ENCODE assay signal across 16 cellular contexts in genomic region chr21:45080232-45080631, GRCh38. TPM values are rescaled to one million over a fixed set of nuclear protein-coding genes. Genes with fewer than 3 reads are reported as not detected.
A peak's percentile ranks its signal among the peaks of the same experiment; 100 is the strongest.
DNase-seq lines count a peak whose midpoint lies in the region; ATAC-seq and TF ChIP-seq lines count a peak whose summit lies in the region.
"Had no signal": no experiment of that assay in that cellular context is flagged by ENCODE, and none has a peak within 500 bp of the region (broad histone marks: within the 10 kb centered on the region; RNA-seq: fewer than 3 reads in every experiment).

No MANE protein-coding gene starts in this region.

- ATAC-seq in SK-N-SH treated with all-trans-retinoic acid at 6 μM for 48 hours: peak; percentile 24; the same call in 2 of the 3 replicates
- peak; percentile 55; the same call in 1 of the 2 replicates for ATAC-seq in HCT116
- ATAC-seq in HG03025 (IDR thresholded peaks at IDR 0.05; ENCODE audit: low FRiP score, unreplicated experiment): no peak
- no peak for ATAC-seq in GM21529 (IDR thresholded peaks at IDR 0.05; ENCODE audit: unreplicated experiment)
- ATAC-seq: foreskin keratinocyte, Panc1 had no signal

- H4K20me1 ChIP-seq in SK-N-SH (ENCODE audit: insufficient read depth) (no peaks in the 10 kb centered on the region), HCT116 (ENCODE audit: insufficient read depth) (no peaks in the 10 kb centered on the region)

- CTCF ChIA-PET in SK-N-SH (lab: Yijun Ruan, JAX): interaction anchor here (1.7 to 6.0 kb wide), 3 partner anchors 19 to 57 kb away, joined by 3 to 32 read pairs (median 30); no protein-coding TSS in a partner anchor
- CTCF ChIA-PET in HCT116 (lab: Charles Lee): interaction anchor here (1.1 to 1.7 kb wide), 2 partner anchors 19 to 22 kb away, joined by 4 read pairs; no protein-coding TSS in a partner anchor

- DNase-seq in SK-N-SH (no peak), HCT116 (ENCODE audit: low read depth, low spot score) (no peak), amniotic epithelial cell (ENCODE audit: low read depth) (peak; percentile 51), DMS114 treated with DMSO at 0.1 percent for 48 hours (lab: John Stamatoyannopoulos, UW; ENCODE audit: unreplicated experiment) (no peak)
- DNase-seq: foreskin keratinocyte, H9, NCI-H2081 treated with DMSO at 0.1 percent for 48 hours had no signal

- peak overlapping the region in 1 of 2 experiments; percentile 53; a peak in 1 of 4 replicates for H3K27ac ChIP-seq in SK-N-SH (ENCODE audit: low read depth in 2 of 2, low read length in 1 of 2)
- no peak overlapping the region for H3K27ac ChIP-seq in HCT116 (ENCODE audit: low read depth, low read length)
- peak overlapping the region; percentile 49 for H3K27ac ChIP-seq in rectal smooth muscle tissue (ENCODE audit: low read depth, low read length)
- H3K27ac ChIP-seq: 22Rv1, C4-2B, cardiac muscle cell, foreskin keratinocyte had no signal

- H3K9me2 ChIP-seq in SK-N-SH (no peaks in the 10 kb centered on the region), HCT116 (ENCODE audit: insufficient read depth) (no peaks in the 10 kb centered on the region)

- no TSS peak for BruUV-seq in HCT116 (replicated peaks; lab: Mats Ljungman, UMichigan)

- H3K4me3 ChIP-seq in SK-N-SH (ENCODE audit: low read depth in 2 of 2, low read length in 1 of 2) (no peak overlapping the region), HCT116 (replicated peaks in 1 of 2; ENCODE audit: low read depth in 1 of 2, low read length in 2 of 2) (no peak overlapping the region), rectal smooth muscle tissue (ENCODE audit: low read length) (no peak overlapping the region)
- H3K4me3 ChIP-seq: cardiac muscle cell, lung had no signal

- H3K36me3 ChIP-seq in SK-N-SH (replicated peaks in 1 of 2; ENCODE audit: control insufficient read depth in 1 of 2, insufficient read depth in 2 of 2, low read length in 1 of 2) (no peaks in the 10 kb centered on the region), HCT116 (ENCODE audit: control insufficient read depth in 1 of 2, insufficient read depth in 2 of 2, low read length in 2 of 2) (no peaks in the 10 kb centered on the region), rectal smooth muscle tissue (ENCODE audit: control insufficient read depth, insufficient read depth, low read length) (no peaks in the 10 kb centered on the region)
- H3K36me3 ChIP-seq: cardiac muscle cell had no signal

- H3K4me1 ChIP-seq in SK-N-SH (ENCODE audit: control insufficient read depth in 1 of 2, insufficient read depth in 2 of 2, low read depth in 1 of 2, low read length in 1 of 2): peaks cover 10 to 22% of the 10 kb centered on the region in 2 experiments
- H3K4me1 ChIP-seq in HCT116 (ENCODE audit: control insufficient read depth in 1 of 2, insufficient read depth in 2 of 2, low read length in 2 of 2): peaks cover 13 to 22% of the 10 kb centered on the region in 2 experiments
- peaks cover 22% of the 10 kb centered on the region for H3K4me1 ChIP-seq in rectal smooth muscle tissue (ENCODE audit: control insufficient read depth, insufficient read depth, low read length)

- TF ChIP-seq RAD21 in SK-N-SH (IDR thresholded peaks at IDR 0.05; ENCODE audit: low read length) (no peak), HCT116 (IDR thresholded peaks at IDR 0.05; ENCODE audit: low read depth) (no peak)

- no peak for TF ChIP-seq POLR2A in HCT116 (IDR thresholded peaks at IDR 0.05; ENCODE audit: borderline replicate concordance, extremely low read depth, insufficient read depth, insufficient read length)

- H3K9ac ChIP-seq in SK-N-SH (no peak overlapping the region), HCT116 (ENCODE audit: low read length) (no peak overlapping the region), rectal smooth muscle tissue (ENCODE audit: low read length) (no peak overlapping the region)

- no peak for TF ChIP-seq EP300 in SK-N-SH (IDR thresholded peaks at IDR 0.05; ENCODE audit: borderline replicate concordance in 1 of 2, low read depth in 1 of 2, low read length in 1 of 2)

- peaks cover 69% of the 10 kb centered on the region for H3K79me2 ChIP-seq in SK-N-SH (ENCODE audit: insufficient read depth)
- H3K79me2 ChIP-seq in HCT116 (ENCODE audit: insufficient read depth, low read length): peaks cover 23% of the 10 kb centered on the region; the same call in 1 of the 2 replicates

- POLR2A ChIA-PET in SK-N-SH (lab: Yijun Ruan, JAX): no interaction called here
- POLR2A ChIA-PET in HCT116 (lab: Charles Lee): no interaction called here

- 97% methylated on average over 5 of the region's 5 CpGs for WGBS in SK-N-SH (ENCODE audit: low lambda C conversion rate)

- H3K9me3 ChIP-seq in SK-N-SH: no peaks in the 10 kb centered on the region
- no peaks in the 10 kb centered on the region for H3K9me3 ChIP-seq in HCT116 (ENCODE audit: control insufficient read depth in 1 of 2, insufficient read depth in 1 of 2, low read depth in 1 of 2, low read length in 2 of 2)

- RAD21 ChIA-PET in HCT116 (lab: Charles Lee; ENCODE audit: low non-redundant PET in 1 of 2, low total read pairs in 2 of 2, uncharacterized antibody in 2 of 2, unreplicated experiment in 2 of 2): no interaction called here

- TF ChIP-seq CTCF in SK-N-SH (IDR thresholded peaks at IDR 0.05) (no peak), HCT116 (IDR thresholded peaks at IDR 0.05 in 2 of 3, conservative IDR thresholded peaks at IDR 0.05 in 1 of 3; ENCODE audit: borderline replicate concordance in 1 of 3, insufficient read depth in 1 of 3, low read depth in 2 of 3, low read length in 2 of 3) (no peak)

- peaks cover 6% of the 10 kb centered on the region for H3F3A ChIP-seq in SK-N-SH (replicated peaks; ENCODE audit: insufficient read depth)

- no peak overlapping the region for H3K4me2 ChIP-seq in SK-N-SH
- no peak overlapping the region for H3K4me2 ChIP-seq in HCT116 (ENCODE audit: low read length)

- H3K27me3 ChIP-seq in SK-N-SH (ENCODE audit: insufficient read depth): no peaks in the 10 kb centered on the region
- H3K27me3 ChIP-seq in HCT116 (ENCODE audit: insufficient read depth, low read length): no peaks in the 10 kb centered on the region
- H3K27me3 ChIP-seq in rectal smooth muscle tissue (ENCODE audit: control insufficient read depth, insufficient read depth, low read length): no peaks in the 10 kb centered on the region
- H3K27me3 ChIP-seq: foreskin keratinocyte had no signal

- intact Hi-C loops in HCT116 (cut with micrococcal nuclease): no loop called here

- H2AFZ ChIP-seq in SK-N-SH (ENCODE audit: low read depth) (no peak overlapping the region), HCT116 (ENCODE audit: low read depth, low read length, poor library complexity, severe bottlenecking) (no peak overlapping the region)

TF ChIP-seq in SK-N-SH treated with all-trans-retinoic acid at 6 μM for 48 hours, 23 proteins besides CTCF, POLR2A, EP300 and RAD21 (continues in another document):
- TF ChIP-seq OSR1 (CRISPR knock-in tag; IDR thresholded peaks at IDR 0.05) (no peak), TOX (CRISPR knock-in tag; IDR thresholded peaks at IDR 0.05; ENCODE audit: borderline replicate concordance) (no peak)

TF ChIP-seq in HCT116, 20 proteins besides CTCF, POLR2A, EP300 and RAD21:
- TF ChIP-seq SIN3A (IDR thresholded peaks at IDR 0.05; ENCODE audit: low read depth) (no peak), EZH2 (IDR thresholded peaks at IDR 0.05) (no peak), YY1 (IDR thresholded peaks at IDR 0.05; ENCODE audit: extremely low read depth, insufficient replicate concordance, low read depth, low read length) (no peak)
TF ChIP-seq in HCT116: peak in this region for 0.

RNA-seq across cellular contexts. Expression of gene ADARB1, which starts 5.9 kb away (rescaled TPM):
- 7.6 and 7.8 TPM in 2 replicates for polyA plus RNA-seq in SK-N-SH (2012; rRNA removed)
- 5.7 and 6.8 TPM in 2 replicates for polyA plus RNA-seq in SK-N-SH (2012; cell fraction: cytosol; rRNA removed)
- 27.2 and 32.0 TPM in 2 replicates for polyA plus RNA-seq in SK-N-SH (2012; cell fraction: nucleus; rRNA removed)
- 13.5 TPM for total RNA-seq in HCT116 (2021; ENCODE audit: unreplicated experiment)
- polyA plus RNA-seq in HCT116 (2012): 6.1 and 7.0 TPM in 2 replicates

Comparison
In these comparisons a context has a peak if more than half of its experiments do, and no peak if none do; other contexts are left out.
1. ATAC-seq: peak in SK-N-SH treated with all-trans-retinoic acid at 6 μM for 48 hours (single experiment) and HCT116 (single experiment); none in HG03025 (single experiment) and GM21529 (single experiment).